1 cellular context compared by ENCODE assay signal in the genomic region with DNA sequence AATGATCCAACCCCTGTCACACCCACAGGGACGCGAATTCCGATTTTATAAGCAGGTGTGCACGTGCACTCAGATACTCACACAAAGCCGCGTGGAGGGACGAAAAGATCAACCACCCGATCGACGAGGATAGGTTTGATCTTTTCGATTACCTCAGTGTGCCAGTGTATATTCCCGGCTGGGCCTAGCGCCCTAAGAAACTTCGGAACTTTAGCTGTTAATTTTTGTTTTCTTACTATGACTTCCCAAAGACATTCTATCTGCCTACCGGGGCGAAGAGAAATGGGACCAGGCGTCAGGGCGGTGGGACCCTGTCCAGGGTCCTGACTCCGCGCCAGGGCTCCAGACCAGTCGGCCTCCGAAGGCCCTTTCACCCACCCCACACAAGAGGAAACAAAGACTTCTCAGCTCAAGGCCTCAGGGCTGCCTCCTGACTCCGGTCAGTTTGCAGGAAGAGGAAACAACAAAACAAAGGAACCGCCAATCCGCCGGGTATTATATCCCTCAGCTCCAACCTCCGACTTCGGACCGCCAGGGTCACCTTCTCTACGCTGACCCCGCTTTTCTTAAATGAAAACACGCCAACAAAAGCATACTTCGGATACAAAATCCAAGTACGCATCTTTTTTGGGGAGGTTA.
A peak's percentile ranks its signal among the peaks of the same experiment; 100 is the strongest.
TF ChIP-seq lines count a peak whose summit lies in the region.

No MANE protein-coding gene starts in this region.

TF ChIP-seq in WTC11, 78 proteins besides CTCF, POLR2A, EP300 and RAD21 (continued from another document):
- TF ChIP-seq ZNF532 (CRISPR knock-in tag; IDR thresholded peaks at IDR 0.05; ENCODE audit: borderline replicate concordance), result no peak
- no peak for TF ChIP-seq TCF7 (CRISPR knock-in tag; IDR thresholded peaks at IDR 0.05; ENCODE audit: low read depth)
- TF ChIP-seq FOXK1 (CRISPR knock-in tag; IDR thresholded peaks at IDR 0.05), result peak; percentile 83
- TF ChIP-seq TEAD4 (CRISPR knock-in tag; IDR thresholded peaks at IDR 0.05), result peak; percentile 63; the same call in 1 of the 2 replicates
- TF ChIP-seq PRDM15 (CRISPR knock-in tag; IDR thresholded peaks at IDR 0.05), result peak; percentile 69
- peak; percentile 86; the same call in 1 of the 2 replicates for TF ChIP-seq ZNF232 (CRISPR knock-in tag; IDR thresholded peaks at IDR 0.05)
- TF ChIP-seq, protein P1, sequence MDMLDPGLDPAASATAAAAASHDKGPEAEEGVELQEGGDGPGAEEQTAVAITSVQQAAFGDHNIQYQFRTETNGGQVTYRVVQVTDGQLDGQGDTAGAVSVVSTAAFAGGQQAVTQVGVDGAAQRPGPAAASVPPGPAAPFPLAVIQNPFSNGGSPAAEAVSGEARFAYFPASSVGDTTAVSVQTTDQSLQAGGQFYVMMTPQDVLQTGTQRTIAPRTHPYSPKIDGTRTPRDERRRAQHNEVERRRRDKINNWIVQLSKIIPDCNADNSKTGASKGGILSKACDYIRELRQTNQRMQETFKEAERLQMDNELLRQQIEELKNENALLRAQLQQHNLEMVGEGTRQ (CRISPR knock-in tag; IDR thresholded peaks at IDR 0.05), result no peak
- TF ChIP-seq, protein P2, sequence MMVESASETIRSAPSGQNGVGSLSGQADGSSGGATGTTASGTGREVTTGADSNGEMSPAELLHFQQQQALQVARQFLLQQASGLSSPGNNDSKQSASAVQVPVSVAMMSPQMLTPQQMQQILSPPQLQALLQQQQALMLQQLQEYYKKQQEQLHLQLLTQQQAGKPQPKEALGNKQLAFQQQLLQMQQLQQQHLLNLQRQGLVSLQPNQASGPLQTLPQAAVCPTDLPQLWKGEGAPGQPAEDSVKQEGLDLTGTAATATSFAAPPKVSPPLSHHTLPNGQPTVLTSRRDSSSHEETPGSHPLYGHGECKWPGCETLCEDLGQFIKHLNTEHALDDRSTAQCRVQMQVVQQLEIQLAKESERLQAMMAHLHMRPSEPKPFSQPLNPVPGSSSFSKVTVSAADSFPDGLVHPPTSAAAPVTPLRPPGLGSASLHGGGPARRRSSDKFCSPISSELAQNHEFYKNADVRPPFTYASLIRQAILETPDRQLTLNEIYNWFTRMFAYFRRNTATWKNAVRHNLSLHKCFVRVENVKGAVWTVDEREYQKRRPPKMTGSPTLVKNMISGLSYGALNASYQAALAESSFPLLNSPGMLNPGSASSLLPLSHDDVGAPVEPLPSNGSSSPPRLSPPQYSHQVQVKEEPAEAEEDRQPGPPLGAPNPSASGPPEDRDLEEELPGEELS (CRISPR knock-in tag; IDR thresholded peaks at IDR 0.05), result peak; percentile 79; the same call in 1 of the 2 replicates
- TF ChIP-seq ESRRA (CRISPR knock-in tag; IDR thresholded peaks at IDR 0.05; ENCODE audit: borderline replicate concordance), result 0 out of 2 replicates have a peak, but pooled peaks have one; percentile 38
- TF ChIP-seq E2F1 (CRISPR knock-in tag; IDR thresholded peaks at IDR 0.05), result no peak
- TF ChIP-seq ZNF281 (CRISPR knock-in tag; IDR thresholded peaks at IDR 0.05), result 0 out of 2 replicates have a peak, but pooled peaks have one; percentile 40
- TF ChIP-seq ETV6 (CRISPR knock-in tag; IDR thresholded peaks at IDR 0.05), result peak; percentile 92
- TF ChIP-seq ZNF423 (CRISPR knock-in tag; IDR thresholded peaks at IDR 0.05), result no peak
- no peak for TF ChIP-seq RORB (CRISPR knock-in tag; IDR thresholded peaks at IDR 0.05)
- peak; percentile 78; the same call in 1 of the 2 replicates for TF ChIP-seq TEAD1 (CRISPR knock-in tag; IDR thresholded peaks at IDR 0.05)
- TF ChIP-seq SOX15 (CRISPR knock-in tag; IDR thresholded peaks at IDR 0.05), result no peak
- TF ChIP-seq, protein P3, sequence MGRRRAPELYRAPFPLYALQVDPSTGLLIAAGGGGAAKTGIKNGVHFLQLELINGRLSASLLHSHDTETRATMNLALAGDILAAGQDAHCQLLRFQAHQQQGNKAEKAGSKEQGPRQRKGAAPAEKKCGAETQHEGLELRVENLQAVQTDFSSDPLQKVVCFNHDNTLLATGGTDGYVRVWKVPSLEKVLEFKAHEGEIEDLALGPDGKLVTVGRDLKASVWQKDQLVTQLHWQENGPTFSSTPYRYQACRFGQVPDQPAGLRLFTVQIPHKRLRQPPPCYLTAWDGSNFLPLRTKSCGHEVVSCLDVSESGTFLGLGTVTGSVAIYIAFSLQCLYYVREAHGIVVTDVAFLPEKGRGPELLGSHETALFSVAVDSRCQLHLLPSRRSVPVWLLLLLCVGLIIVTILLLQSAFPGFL (CRISPR knock-in tag; IDR thresholded peaks at IDR 0.05; ENCODE audit: borderline replicate concordance), result no peak
- TF ChIP-seq SMAD3 (CRISPR knock-in tag; IDR thresholded peaks at IDR 0.05; ENCODE audit: borderline replicate concordance), result peak; percentile 82; the same call in 1 of the 2 replicates
